In the genomic region with DNA sequence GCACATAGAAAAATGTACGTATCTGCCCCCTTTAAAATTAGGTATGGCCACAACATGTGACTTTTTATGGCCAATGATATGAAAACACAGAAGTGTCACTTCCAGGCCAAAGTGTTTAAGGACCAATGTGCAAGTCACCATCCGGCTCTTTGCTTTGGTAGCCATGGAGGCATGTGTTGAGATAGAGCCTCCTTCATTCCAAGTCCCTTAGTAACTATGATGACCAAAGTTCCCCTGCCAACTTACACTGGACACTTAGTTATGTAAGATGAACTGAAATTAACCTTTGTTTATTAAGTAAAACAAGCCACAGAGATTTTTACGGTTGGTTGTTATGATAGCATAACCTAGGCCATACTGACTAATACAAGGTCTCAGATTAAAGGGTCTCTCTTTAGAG, we compare ENCODE assay signal across 16 cellular contexts.
DNase-seq lines count a peak whose midpoint lies in the region.
"Had no signal": no experiment of that assay in that cellular context is flagged by ENCODE, and none has a peak within 500 bp of the region (broad histone marks: within the 10 kb centered on the region; RNA-seq: fewer than 3 reads in every experiment).

No MANE protein-coding gene starts in this region.

- DNase-seq in ELR (ENCODE audit: low read depth) (peak; percentile 60), RKO (ENCODE audit: low spot score) (peak; percentile 6), dedifferentiated amniotic fluid mesenchymal stem cell (ENCODE audit: extremely low spot score) (peak; percentile 38), non-pigmented ciliary epithelial cell (ENCODE audit: low read depth) (peak; percentile 20), pons (ENCODE audit: low spot score) (no peak), middle frontal gyrus (ENCODE audit: extremely low spot score, low spot score) (no peak), NK-92 (lab: John Stamatoyannopoulos, UW; ENCODE audit: unreplicated experiment) (no peak), NCI-H2171 treated with DMSO at 0.1 percent for 48 hours (lab: John Stamatoyannopoulos, UW) (no peak)
- DNase-seq: Calu3; CD4-positive, alpha-beta T cell; NCI-H1436; NCI-H2029; NCI-H526 treated with DMSO at 0.1 percent for 48 hours; NK-92 treated with Interleukin-12 subunit alpha and Interleukin-12 subunit beta, amount 100 ng/mL, for 24 hours; SHP77 treated with DMSO at 0.1 percent for 48 hours; SK-N-SH had no signal

Comparison
In these comparisons a context has a peak if more than half of its experiments do, and no peak if none do; other contexts are left out.
1. DNase-seq: peak in ELR (single experiment), RKO (single experiment), dedifferentiated amniotic fluid mesenchymal stem cell (single experiment) and non-pigmented ciliary epithelial cell (single experiment); none in pons (single experiment), middle frontal gyrus (single experiment), NK-92 (single experiment) and NCI-H2171 treated with DMSO at 0.1 percent for 48 hours (single experiment).